7 cellular contexts compared by ENCODE assay signal in the genomic region with DNA sequence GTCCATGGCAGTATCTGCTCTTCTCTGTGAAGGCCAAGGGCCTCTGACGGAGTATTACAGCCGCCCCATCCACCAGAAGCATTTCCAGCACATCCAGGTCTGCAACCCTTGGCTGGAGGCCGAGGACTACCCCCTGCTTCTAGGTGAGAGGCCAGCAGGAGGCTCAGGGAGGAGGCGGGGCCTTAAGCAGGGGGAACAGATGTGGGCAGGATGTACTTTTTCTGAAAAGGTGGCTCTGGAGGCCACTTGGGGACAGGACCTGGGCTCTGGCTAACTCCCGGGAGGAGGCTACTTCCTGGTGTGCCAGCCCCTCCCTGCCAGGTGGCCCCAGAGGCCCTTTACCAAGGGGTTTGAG.
A peak's percentile ranks its signal among the peaks of the same experiment; 100 is the strongest.
DNase-seq lines count a peak whose midpoint lies in the region; TF ChIP-seq lines count a peak whose summit lies in the region.
"Not testable (repeated sequence)": the region's sequence is repeated elsewhere in the genome, so short reads cannot be mapped to it uniquely, and the experiment has no call there.

No MANE protein-coding gene starts in this region.

- H3K56ac ChIP-seq in mesendoderm (ENCODE audit: low read length): peak overlapping the region; percentile 70

- not testable (repeated sequence) for H2BK5ac ChIP-seq in mesendoderm (ENCODE audit: low read length); trophoblast cell (ENCODE audit: low read depth, low read length, poor library complexity)

- H3K4me1 Mint-ChIP-seq in endodermal cell: peaks cover 17% of the 10 kb centered on the region

- H3K79me1 ChIP-seq in mesendoderm (ENCODE audit: low read length); trophoblast cell (ENCODE audit: low read length): not testable (repeated sequence)

- H3K4me3 ChIP-seq in WERI-Rb-1 (ENCODE audit: low read depth, low read length); endodermal cell (ENCODE audit: low read length); mesendoderm (ENCODE audit: low read length); trophoblast cell (ENCODE audit: low read depth, low read length): not testable (repeated sequence)

- H3K27ac Mint-ChIP-seq in endodermal cell: not testable (repeated sequence)

- H3K4me2 ChIP-seq in mesendoderm (ENCODE audit: low read length); trophoblast cell (ENCODE audit: low read length): not testable (repeated sequence)

- peak overlapping the region; percentile 21 for H2BK120ac ChIP-seq in mesendoderm (ENCODE audit: low read depth, low read length)
- not testable (repeated sequence) for H2BK120ac ChIP-seq in trophoblast cell (ENCODE audit: insufficient read depth, low read length, poor library complexity)

- H3K36me3 ChIP-seq in WERI-Rb-1; endodermal cell (ENCODE audit: control insufficient read depth, insufficient read depth, low read length); mesendoderm (ENCODE audit: control insufficient read depth, insufficient read depth, low read length); trophoblast cell (ENCODE audit: control insufficient read depth in 1 of 2, insufficient read depth in 2 of 2, low read length in 2 of 2): not testable (repeated sequence)

- H3K14ac ChIP-seq in trophoblast cell (ENCODE audit: low read length): not testable (repeated sequence)

- H2BK15ac ChIP-seq in mesendoderm (replicated peaks; ENCODE audit: low read depth): not testable (repeated sequence)

- not testable (repeated sequence) for TF ChIP-seq CTCF in WERI-Rb-1 (IDR thresholded peaks at IDR 0.05; ENCODE audit: low read depth, low read length); endodermal cell (conservative IDR thresholded peaks at IDR 0.05)

- not testable (repeated sequence) for H3K23ac ChIP-seq in mesendoderm (ENCODE audit: low read length); trophoblast cell (ENCODE audit: low read length)

- H3K27ac ChIP-seq in WERI-Rb-1; endodermal cell (ENCODE audit: low read depth, low read length); mesendoderm (ENCODE audit: low read depth, low read length); trophoblast cell (ENCODE audit: low read depth, low read length): not testable (repeated sequence)

- WGBS in endodermal cell (ENCODE audit: insufficient coverage in 1 of 2, insufficient read length in 1 of 2), 2 experiments: 52 to 67% methylated on average over 1 to 5 of the region's 5 CpGs
- whole genome bisulfite sequencing in mesendoderm (ENCODE audit: extremely low coverage, insufficient coverage, low lambda C conversion rate): no CpG with 5 or more reads among the region's 5 CpGs
- WGBS in trophoblast cell (ENCODE audit: extremely low coverage, insufficient coverage, insufficient read length): no CpG with 5 or more reads among the region's 5 CpGs

- H3K4me1 ChIP-seq in endodermal cell (ENCODE audit: control insufficient read depth, insufficient read depth, low read length); mesendoderm (ENCODE audit: control insufficient read depth, low read depth, low read length); trophoblast cell (ENCODE audit: control insufficient read depth in 1 of 2, insufficient read depth in 2 of 2, low read length in 2 of 2): not testable (repeated sequence)

- H4K5ac ChIP-seq in mesendoderm (ENCODE audit: low read length): not testable (repeated sequence)

- H2BK12ac ChIP-seq in trophoblast cell (ENCODE audit: low read length): not testable (repeated sequence)

- H4K12ac ChIP-seq in trophoblast cell (ENCODE audit: low read depth, low read length): not testable (repeated sequence)

- not testable (repeated sequence) for H3K79me2 ChIP-seq in mesendoderm (ENCODE audit: control insufficient read depth, insufficient read depth, low read length); trophoblast cell (ENCODE audit: control insufficient read depth, insufficient read depth, low read length, poor library complexity)

- not testable (repeated sequence) for H3K27me3 ChIP-seq in WERI-Rb-1 (ENCODE audit: insufficient read depth, low read depth, severe bottlenecking); endodermal cell (ENCODE audit: control insufficient read depth, insufficient read depth, low read length, poor library complexity, severe bottlenecking); mesendoderm (ENCODE audit: insufficient read depth, low read length, poor library complexity); trophoblast cell (ENCODE audit: insufficient read depth, low read length)

- not testable (repeated sequence) for H3K27me3 Mint-ChIP-seq in endodermal cell (ENCODE audit: insufficient read depth)

- not testable (repeated sequence) for H4K8ac ChIP-seq in mesendoderm (ENCODE audit: low read depth, low read length); trophoblast cell (ENCODE audit: low read depth, low read length)

- DNase-seq in DMS153 treated with DMSO at 0.1 percent for 48 hours (lab: John Stamatoyannopoulos, UW; ENCODE audit: unreplicated experiment): peak; percentile 16
- DNase-seq in HT-29 (ENCODE audit: low spot score): peak; percentile 32
- peak; percentile 59 for DNase-seq in NCI-H82 (lab: John Stamatoyannopoulos, UW)
- DNase-seq in WERI-Rb-1: peak; percentile 88
- DNase-seq in endodermal cell: peak; percentile 52
- DNase-seq in mesendoderm: not testable (repeated sequence)
- DNase-seq in trophoblast cell: peak in 1 of 2 donors; percentile 34

- peak overlapping the region; percentile 7 for H3K18ac ChIP-seq in mesendoderm (ENCODE audit: low read length)
- not testable (repeated sequence) for H3K18ac ChIP-seq in trophoblast cell (ENCODE audit: low read length)

- not testable (repeated sequence) for H3K4me3 Mint-ChIP-seq in endodermal cell

- not testable (repeated sequence) for H3K9me3 ChIP-seq in WERI-Rb-1 (ENCODE audit: severe bottlenecking); endodermal cell (ENCODE audit: control insufficient read depth, low read length); trophoblast cell (ENCODE audit: insufficient read depth, low read depth, low read length)

- not testable (repeated sequence) for H2AFZ ChIP-seq in trophoblast cell (ENCODE audit: insufficient read depth, low read length, poor library complexity)

- H2AK5ac ChIP-seq in mesendoderm (ENCODE audit: low read length); trophoblast cell (ENCODE audit: low read length): not testable (repeated sequence)

- peak overlapping the region; percentile 72 for H3K4ac ChIP-seq in mesendoderm (ENCODE audit: low read depth, low read length)
- H3K4ac ChIP-seq in trophoblast cell (ENCODE audit: low read depth, low read length): not testable (repeated sequence)

- not testable (repeated sequence) for H3K36me3 Mint-ChIP-seq in endodermal cell (ENCODE audit: low read depth)

- H3K9ac ChIP-seq in endodermal cell (ENCODE audit: extremely low read depth, low read length, poor library complexity, severe bottlenecking); mesendoderm (ENCODE audit: low read length); trophoblast cell (ENCODE audit: low read length): not testable (repeated sequence)

- H4K91ac ChIP-seq in trophoblast cell (ENCODE audit: low read depth, low read length): peak overlapping the region; percentile 11

- H3K9me3 Mint-ChIP-seq in endodermal cell: not testable (repeated sequence)
